In the genomic region with DNA sequence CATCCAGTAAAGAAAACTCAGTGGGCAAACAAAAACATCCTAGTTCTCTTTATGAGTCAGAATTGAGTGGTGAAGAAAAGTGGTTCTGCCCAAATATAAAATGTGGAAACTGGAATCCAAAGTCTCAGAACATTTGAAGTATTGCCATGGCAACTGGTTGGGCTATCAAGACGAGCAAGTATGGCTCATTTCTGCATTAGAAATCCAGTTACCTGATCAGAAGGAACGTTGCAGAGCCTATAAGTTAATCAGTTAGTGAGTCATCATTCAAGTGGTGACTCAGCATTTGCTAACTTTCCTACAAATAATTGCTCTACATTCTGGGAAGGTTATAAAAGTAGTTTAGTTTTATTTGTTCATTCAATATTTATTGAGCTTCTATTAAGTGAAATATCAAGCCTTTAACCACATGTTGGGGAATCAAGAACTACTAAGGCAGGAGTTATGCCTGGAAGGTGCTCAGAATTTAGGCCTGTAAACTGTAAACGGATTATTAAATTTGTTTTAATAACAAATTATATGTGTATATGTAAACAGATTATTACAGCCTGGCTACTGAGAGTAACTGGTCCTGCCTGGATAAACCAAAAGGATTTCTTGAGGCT, we compare ENCODE assay signal across 18 cellular contexts.
DNase-seq lines count a peak whose midpoint lies in the region; ATAC-seq, FAIRE-seq and TF ChIP-seq lines count a peak whose summit lies in the region.
"Had no signal": no experiment of that assay in that cellular context is flagged by ENCODE, and none has a peak within 500 bp of the region (broad histone marks: within the 10 kb centered on the region; RNA-seq: fewer than 3 reads in every experiment).

No MANE protein-coding gene starts in this region.

- H3K9me3 ChIP-seq in A549 (no peaks in the 10 kb centered on the region), GM12878 (replicated peaks; ENCODE audit: control insufficient read depth, insufficient read depth, low read length) (no peaks in the 10 kb centered on the region), right cardiac atrium (ENCODE audit: control insufficient read depth, low read length) (no peaks in the 10 kb centered on the region)

- no peak overlapping the region for H3K27ac ChIP-seq in A549
- no peak overlapping the region for H3K27ac ChIP-seq in GM12878 (ENCODE audit: control insufficient read depth, insufficient read depth)
- H3K27ac ChIP-seq in right cardiac atrium (ENCODE audit: low read length), result no peak overlapping the region
- H3K27ac ChIP-seq: epithelial cell of prostate, SK-N-MC had no signal

- intact Hi-C loops in GM12878 (cut with micrococcal nuclease; ENCODE audit: unreplicated experiment) (no loop called here), right cardiac atrium (cut with DNase I) (loop anchor here in 1 of 4 donors (5.0 kb wide), 1 partner anchor 125 kb away; no protein-coding TSS in a partner anchor)

- no peak for TF ChIP-seq EP300 in A549 (IDR thresholded peaks at IDR 0.05)
- TF ChIP-seq EP300 in GM12878 (IDR thresholded peaks at IDR 0.05; ENCODE audit: borderline replicate concordance in 1 of 2, control insufficient read depth in 1 of 2, low read depth in 2 of 2, low read length in 2 of 2), result no peak

- RAD21 ChIA-PET in GM12878 (lab: Charles Lee; ENCODE audit: unreplicated experiment), result no interaction called here

- H3K4me1 ChIP-seq in A549 (0 out of 3 replicates have a peak, but pooled peaks cover 5% of the 10 kb centered on the region), GM12878 (ENCODE audit: control insufficient read depth, insufficient read depth, low read length) (no peaks in the 10 kb centered on the region), right cardiac atrium (ENCODE audit: control insufficient read depth, insufficient read depth, low read length) (no peaks in the 10 kb centered on the region)

- H3K4me3 ChIP-seq in A549 (no peak overlapping the region), GM12878 (no peak overlapping the region), right cardiac atrium (ENCODE audit: low read length) (no peak overlapping the region)
- H3K4me3 ChIP-seq: SK-N-MC had no signal

- ATAC-seq in A549, result no peak
- no peak for ATAC-seq in GM12878
- ATAC-seq in right cardiac atrium, result no peak
- ATAC-seq: activated CD8-positive, alpha-beta memory T cell treated with anti-CD3 and anti-CD28 coated beads, Interleukin-2, amount 10 ng/mL, durations not matched to agents 7 days and 5 days; WTC11 had no signal

- H3K4me2 ChIP-seq in A549, result no peak overlapping the region
- H3K4me2 ChIP-seq in GM12878 (ENCODE audit: control insufficient read depth, insufficient read depth), result no peak overlapping the region

- TF ChIP-seq RAD21 in A549 (conservative IDR thresholded peaks at IDR 0.05 in 1 of 2, IDR thresholded peaks at IDR 0.05 in 1 of 2) (no peak), GM12878 (IDR thresholded peaks at IDR 0.05; ENCODE audit: insufficient read depth, low read depth, low read length) (no peak)

- no peaks in the 10 kb centered on the region for H4K20me1 ChIP-seq in GM12878 (ENCODE audit: control insufficient read depth, insufficient read depth)

- DNase-seq in A549 (ENCODE audit: low read depth in 1 of 2, low spot score in 1 of 2) (peak in 1 of 2 experiments; percentile 14), HCEC 1CT (peak; percentile 69), GM12878 (ENCODE audit: low read depth, low spot score) (no peak), iris pigment epithelial cell (ENCODE audit: low read depth) (peak; percentile 12), Kasumi-1 (lab: John Stamatoyannopoulos, UW) (no peak), right cardiac atrium (no peak), LoVo (ENCODE audit: low spot score) (no peak), hepatic stellate cell (ENCODE audit: low spot score) (no peak)
- DNase-seq: activated CD8-positive, alpha-beta memory T cell treated with anti-CD3 and anti-CD28 coated beads, Interleukin-2, amount 10 ng/mL, durations not matched to agents 7 days and 5 days; GOT3; MM.1S; NCI-H2081 treated with DMSO at 0.1 percent for 48 hours; NK-92 treated with Interleukin-12 subunit alpha and Interleukin-12 subunit beta, amount 100 ng/mL, for 24 hours; occipital lobe; stimulated activated CD4-positive, alpha-beta T cell treated with anti-CD3 and anti-CD28 coated beads, Interleukin-15, amount 100 ng/mL, for 24 hours had no signal

- H2AFZ ChIP-seq in GM12878 (ENCODE audit: control insufficient read depth, low read depth, low read length), result no peak overlapping the region

- CTCF ChIA-PET in A549 (lab: Yijun Ruan, JAX) (interaction anchor here (0.8 to 1.0 kb wide), 2 partner anchors 43 to 314 kb away, joined by 3 read pairs; no protein-coding TSS in a partner anchor), GM12878 (lab: Yijun Ruan, JAX) (no interaction called here)

- TF ChIP-seq POLR2A in A549 (IDR thresholded peaks at IDR 0.05; ENCODE audit: low read length) (no peak), GM12878 (IDR thresholded peaks at IDR 0.05; ENCODE audit: low read depth, low read length) (no peak)

- POLR2A ChIA-PET in A549 (lab: Yijun Ruan, JAX), result no interaction called here
- POLR2A ChIA-PET in GM12878 (lab: Charles Lee), result no interaction called here

- TF ChIP-seq CTCF in A549 (IDR thresholded peaks at IDR 0.05) (no peak), GM12878 (IDR thresholded peaks at IDR 0.05 in 2 of 3, conservative IDR thresholded peaks at IDR 0.05 in 1 of 3; ENCODE audit: control insufficient read depth in 2 of 3, extremely low read depth in 1 of 3, insufficient read depth in 1 of 3, low read depth in 3 of 3, low read length in 3 of 3) (no peak)

- H3K9ac ChIP-seq in GM12878 (ENCODE audit: control insufficient read depth, insufficient read depth, low read length), result no peak overlapping the region

- H3K27me3 ChIP-seq in GM12878 (replicated peaks in 1 of 2; ENCODE audit: control insufficient read depth in 2 of 2, insufficient read depth in 2 of 2, low read length in 1 of 2) (no peaks in the 10 kb centered on the region), right cardiac atrium (ENCODE audit: control insufficient read depth, insufficient read depth) (no peaks in the 10 kb centered on the region)

- in situ Hi-C loops in GM12878 (cut with MboI), result no loop called here

- no peaks in the 10 kb centered on the region for H3K36me3 ChIP-seq in GM12878 (ENCODE audit: control insufficient read depth in 2 of 2, insufficient read depth in 2 of 2, low read length in 1 of 2)

- H3K79me2 ChIP-seq in GM12878 (ENCODE audit: control insufficient read depth, insufficient read depth, low read length), result no peaks in the 10 kb centered on the region

- FAIRE-seq in A549 (lab: Jason Lieb, UNC), result no peak
- FAIRE-seq in GM12878 (lab: Jason Lieb, UNC), result no peak

- 19% methylated on average over 3 of the region's 3 CpGs for WGBS in A549 (ENCODE audit: missing lambda C conversion rate)
- WGBS in GM12878 (ENCODE audit: insufficient coverage, insufficient replicate concordance, low lambda C conversion rate, missing lambda C conversion rate), result 0% methylated on average over 3 of the region's 3 CpGs
- 36% methylated on average over 3 of the region's 3 CpGs for WGBS in right cardiac atrium

- SMC1A ChIA-PET in GM12878 (lab: Charles Lee; ENCODE audit: uncharacterized antibody, unreplicated experiment), result no interaction called here

- no TSS peak for BruUV-seq in GM12878 (replicated peaks; lab: Mats Ljungman, UMichigan)

TF ChIP-seq in A549, 52 proteins besides CTCF, POLR2A, EP300 and RAD21 (continues in another document):
- TF ChIP-seq EHMT2 (IDR thresholded peaks at IDR 0.05; ENCODE audit: low read depth) (no peak), NFE2L2 (conservative IDR thresholded peaks at IDR 0.05; ENCODE audit: low read length) (peak; percentile 65; the same call in 1 of the 2 replicates), KDM5A (IDR thresholded peaks at IDR 0.05) (no peak), ZSCAN20 (CRISPR knock-in tag; IDR thresholded peaks at IDR 0.05) (no peak), CBX2 (IDR thresholded peaks at IDR 0.05; ENCODE audit: borderline replicate concordance, low read depth) (no peak), PHF8 (IDR thresholded peaks at IDR 0.05; ENCODE audit: borderline replicate concordance, low read depth) (no peak)
- TF ChIP-seq, protein P1, sequence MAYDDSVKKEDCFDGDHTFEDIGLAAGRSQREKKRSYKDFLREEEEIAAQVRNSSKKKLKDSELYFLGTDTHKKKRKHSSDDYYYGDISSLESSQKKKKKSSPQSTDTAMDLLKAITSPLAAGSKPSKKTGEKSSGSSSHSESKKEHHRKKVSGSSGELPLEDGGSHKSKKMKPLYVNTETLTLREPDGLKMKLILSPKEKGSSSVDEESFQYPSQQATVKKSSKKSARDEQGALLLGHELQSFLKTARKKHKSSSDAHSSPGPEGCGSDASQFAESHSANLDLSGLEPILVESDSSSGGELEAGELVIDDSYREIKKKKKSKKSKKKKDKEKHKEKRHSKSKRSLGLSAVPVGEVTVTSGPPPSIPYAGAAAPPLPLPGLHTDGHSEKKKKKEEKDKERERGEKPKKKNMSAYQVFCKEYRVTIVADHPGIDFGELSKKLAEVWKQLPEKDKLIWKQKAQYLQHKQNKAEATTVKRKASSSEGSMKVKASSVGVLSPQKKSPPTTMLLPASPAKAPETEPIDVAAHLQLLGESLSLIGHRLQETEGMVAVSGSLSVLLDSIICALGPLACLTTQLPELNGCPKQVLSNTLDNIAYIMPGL (CRISPR knock-in tag; IDR thresholded peaks at IDR 0.05; ENCODE audit: borderline replicate concordance), result no peak

TF ChIP-seq in GM12878, 131 proteins besides CTCF, POLR2A, EP300 and RAD21 (continues in another document):
- TF ChIP-seq EZH2 (IDR thresholded peaks at IDR 0.05; ENCODE audit: borderline replicate concordance, control insufficient read depth, low read depth, low read length) (no peak), NR2C1 (IDR thresholded peaks at IDR 0.05) (no peak)
- TF ChIP-seq, protein P2, sequence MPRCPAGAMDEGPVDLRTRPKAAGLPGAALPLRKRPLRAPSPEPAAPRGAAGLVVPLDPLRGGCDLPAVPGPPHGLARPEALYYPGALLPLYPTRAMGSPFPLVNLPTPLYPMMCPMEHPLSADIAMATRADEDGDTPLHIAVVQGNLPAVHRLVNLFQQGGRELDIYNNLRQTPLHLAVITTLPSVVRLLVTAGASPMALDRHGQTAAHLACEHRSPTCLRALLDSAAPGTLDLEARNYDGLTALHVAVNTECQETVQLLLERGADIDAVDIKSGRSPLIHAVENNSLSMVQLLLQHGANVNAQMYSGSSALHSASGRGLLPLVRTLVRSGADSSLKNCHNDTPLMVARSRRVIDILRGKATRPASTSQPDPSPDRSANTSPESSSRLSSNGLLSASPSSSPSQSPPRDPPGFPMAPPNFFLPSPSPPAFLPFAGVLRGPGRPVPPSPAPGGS (IDR thresholded peaks at IDR 0.05; ENCODE audit: borderline replicate concordance, insufficient read depth, low read depth, low read length, poor library complexity, severe bottlenecking), result peak; percentile 57

Comparison
In these comparisons a context has a peak if more than half of its experiments do, and no peak if none do; other contexts are left out.
1. DNase-seq: peak in HCEC 1CT (single experiment) and iris pigment epithelial cell (single experiment); none in GM12878 (single experiment), Kasumi-1 (0 of 2), right cardiac atrium (0 of 3), LoVo (single experiment) and hepatic stellate cell (single experiment).